ENCODE assay signal across 1 cellular context in the genomic region with DNA sequence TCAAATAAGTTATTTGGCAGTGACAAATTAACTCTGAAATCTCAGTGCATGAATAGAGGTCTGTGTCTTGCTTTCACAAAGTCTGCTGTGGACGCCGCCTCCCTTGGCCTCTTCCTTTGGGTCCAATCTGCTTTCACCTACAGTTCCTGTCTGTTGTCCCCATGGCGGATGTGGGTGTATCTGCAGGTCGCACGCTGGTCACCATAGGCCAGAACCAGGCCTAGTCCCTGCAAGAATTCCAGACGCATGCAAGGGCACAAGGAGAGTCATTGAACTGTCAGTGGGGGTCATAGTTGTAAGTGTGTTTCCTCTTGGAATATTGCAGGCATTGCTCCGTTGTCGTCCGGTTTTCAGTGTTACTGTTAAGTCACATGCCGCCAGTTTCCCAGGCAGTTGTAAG.
A peak's percentile ranks its signal among the peaks of the same experiment; 100 is the strongest.
TF ChIP-seq lines count a peak whose summit lies in the region.

No MANE protein-coding gene starts in this region.

TF ChIP-seq in HepG2, 621 proteins besides CTCF, POLR2A, EP300 and RAD21 (continued from another document and continues in another):
- TF ChIP-seq, protein P1, sequence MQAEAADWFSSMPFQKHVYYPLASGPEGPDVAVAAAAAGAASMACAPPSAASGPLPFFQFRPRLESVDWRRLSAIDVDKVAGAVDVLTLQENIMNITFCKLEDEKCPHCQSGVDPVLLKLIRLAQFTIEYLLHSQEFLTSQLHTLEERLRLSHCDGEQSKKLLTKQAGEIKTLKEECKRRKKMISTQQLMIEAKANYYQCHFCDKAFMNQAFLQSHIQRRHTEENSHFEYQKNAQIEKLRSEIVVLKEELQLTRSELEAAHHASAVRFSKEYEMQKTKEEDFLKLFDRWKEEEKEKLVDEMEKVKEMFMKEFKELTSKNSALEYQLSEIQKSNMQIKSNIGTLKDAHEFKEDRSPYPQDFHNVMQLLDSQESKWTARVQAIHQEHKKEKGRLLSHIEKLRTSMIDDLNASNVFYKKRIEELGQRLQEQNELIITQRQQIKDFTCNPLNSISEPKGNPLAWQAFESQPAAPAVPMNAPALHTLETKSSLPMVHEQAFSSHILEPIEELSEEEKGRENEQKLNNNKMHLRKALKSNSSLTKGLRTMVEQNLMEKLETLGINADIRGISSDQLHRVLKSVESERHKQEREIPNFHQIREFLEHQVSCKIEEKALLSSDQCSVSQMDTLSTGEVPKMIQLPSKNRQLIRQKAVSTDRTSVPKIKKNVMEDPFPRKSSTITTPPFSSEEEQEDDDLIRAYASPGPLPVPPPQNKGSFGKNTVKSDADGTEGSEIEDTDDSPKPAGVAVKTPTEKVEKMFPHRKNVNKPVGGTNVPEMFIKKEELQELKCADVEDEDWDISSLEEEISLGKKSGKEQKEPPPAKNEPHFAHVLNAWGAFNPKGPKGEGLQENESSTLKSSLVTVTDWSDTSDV (CRISPR knock-in tag; IDR thresholded peaks at IDR 0.05) = no peak
- TF ChIP-seq, protein P2, sequence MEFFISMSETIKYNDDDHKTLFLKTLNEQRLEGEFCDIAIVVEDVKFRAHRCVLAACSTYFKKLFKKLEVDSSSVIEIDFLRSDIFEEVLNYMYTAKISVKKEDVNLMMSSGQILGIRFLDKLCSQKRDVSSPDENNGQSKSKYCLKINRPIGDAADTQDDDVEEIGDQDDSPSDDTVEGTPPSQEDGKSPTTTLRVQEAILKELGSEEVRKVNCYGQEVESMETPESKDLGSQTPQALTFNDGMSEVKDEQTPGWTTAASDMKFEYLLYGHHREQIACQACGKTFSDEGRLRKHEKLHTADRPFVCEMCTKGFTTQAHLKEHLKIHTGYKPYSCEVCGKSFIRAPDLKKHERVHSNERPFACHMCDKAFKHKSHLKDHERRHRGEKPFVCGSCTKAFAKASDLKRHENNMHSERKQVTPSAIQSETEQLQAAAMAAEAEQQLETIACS (CRISPR knock-in tag; IDR thresholded peaks at IDR 0.05) = no peak
- TF ChIP-seq, protein P3, sequence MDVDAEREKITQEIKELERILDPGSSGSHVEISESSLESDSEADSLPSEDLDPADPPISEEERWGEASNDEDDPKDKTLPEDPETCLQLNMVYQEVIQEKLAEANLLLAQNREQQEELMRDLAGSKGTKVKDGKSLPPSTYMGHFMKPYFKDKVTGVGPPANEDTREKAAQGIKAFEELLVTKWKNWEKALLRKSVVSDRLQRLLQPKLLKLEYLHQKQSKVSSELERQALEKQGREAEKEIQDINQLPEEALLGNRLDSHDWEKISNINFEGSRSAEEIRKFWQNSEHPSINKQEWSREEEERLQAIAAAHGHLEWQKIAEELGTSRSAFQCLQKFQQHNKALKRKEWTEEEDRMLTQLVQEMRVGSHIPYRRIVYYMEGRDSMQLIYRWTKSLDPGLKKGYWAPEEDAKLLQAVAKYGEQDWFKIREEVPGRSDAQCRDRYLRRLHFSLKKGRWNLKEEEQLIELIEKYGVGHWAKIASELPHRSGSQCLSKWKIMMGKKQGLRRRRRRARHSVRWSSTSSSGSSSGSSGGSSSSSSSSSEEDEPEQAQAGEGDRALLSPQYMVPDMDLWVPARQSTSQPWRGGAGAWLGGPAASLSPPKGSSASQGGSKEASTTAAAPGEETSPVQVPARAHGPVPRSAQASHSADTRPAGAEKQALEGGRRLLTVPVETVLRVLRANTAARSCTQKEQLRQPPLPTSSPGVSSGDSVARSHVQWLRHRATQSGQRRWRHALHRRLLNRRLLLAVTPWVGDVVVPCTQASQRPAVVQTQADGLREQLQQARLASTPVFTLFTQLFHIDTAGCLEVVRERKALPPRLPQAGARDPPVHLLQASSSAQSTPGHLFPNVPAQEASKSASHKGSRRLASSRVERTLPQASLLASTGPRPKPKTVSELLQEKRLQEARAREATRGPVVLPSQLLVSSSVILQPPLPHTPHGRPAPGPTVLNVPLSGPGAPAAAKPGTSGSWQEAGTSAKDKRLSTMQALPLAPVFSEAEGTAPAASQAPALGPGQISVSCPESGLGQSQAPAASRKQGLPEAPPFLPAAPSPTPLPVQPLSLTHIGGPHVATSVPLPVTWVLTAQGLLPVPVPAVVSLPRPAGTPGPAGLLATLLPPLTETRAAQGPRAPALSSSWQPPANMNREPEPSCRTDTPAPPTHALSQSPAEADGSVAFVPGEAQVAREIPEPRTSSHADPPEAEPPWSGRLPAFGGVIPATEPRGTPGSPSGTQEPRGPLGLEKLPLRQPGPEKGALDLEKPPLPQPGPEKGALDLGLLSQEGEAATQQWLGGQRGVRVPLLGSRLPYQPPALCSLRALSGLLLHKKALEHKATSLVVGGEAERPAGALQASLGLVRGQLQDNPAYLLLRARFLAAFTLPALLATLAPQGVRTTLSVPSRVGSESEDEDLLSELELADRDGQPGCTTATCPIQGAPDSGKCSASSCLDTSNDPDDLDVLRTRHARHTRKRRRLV (CRISPR knock-in tag; IDR thresholded peaks at IDR 0.05) = no peak
- TF ChIP-seq ZNF703 (CRISPR knock-in tag; IDR thresholded peaks at IDR 0.05; ENCODE audit: borderline replicate concordance) = no peak
- no peak for TF ChIP-seq ZKSCAN5 (CRISPR knock-in tag; IDR thresholded peaks at IDR 0.05)
- TF ChIP-seq ELF1 (CRISPR knock-in tag; IDR thresholded peaks at IDR 0.05) = no peak; the same call in 1 of the 2 replicates
- TF ChIP-seq U2AF1 (optimal IDR thresholded peaks at IDR 0.05; ENCODE audit: low read depth, low read length) = no peak
- TF ChIP-seq ZNF780A (CRISPR knock-in tag; IDR thresholded peaks at IDR 0.05) = no peak
- TF ChIP-seq, protein P4, sequence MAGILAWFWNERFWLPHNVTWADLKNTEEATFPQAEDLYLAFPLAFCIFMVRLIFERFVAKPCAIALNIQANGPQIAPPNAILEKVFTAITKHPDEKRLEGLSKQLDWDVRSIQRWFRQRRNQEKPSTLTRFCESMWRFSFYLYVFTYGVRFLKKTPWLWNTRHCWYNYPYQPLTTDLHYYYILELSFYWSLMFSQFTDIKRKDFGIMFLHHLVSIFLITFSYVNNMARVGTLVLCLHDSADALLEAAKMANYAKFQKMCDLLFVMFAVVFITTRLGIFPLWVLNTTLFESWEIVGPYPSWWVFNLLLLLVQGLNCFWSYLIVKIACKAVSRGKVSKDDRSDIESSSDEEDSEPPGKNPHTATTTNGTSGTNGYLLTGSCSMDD (CRISPR knock-in tag; IDR thresholded peaks at IDR 0.05) = no peak
- no peak for TF ChIP-seq CC2D1A (CRISPR knock-in tag; IDR thresholded peaks at IDR 0.05)
- no peak for TF ChIP-seq SP4 (CRISPR knock-in tag; IDR thresholded peaks at IDR 0.05)
- TF ChIP-seq CREM (IDR thresholded peaks at IDR 0.05) = no peak; the same call in 1 of the 2 replicates
- TF ChIP-seq CREM (CRISPR knock-in tag; IDR thresholded peaks at IDR 0.05) = no peak
- no peak for TF ChIP-seq CBX2 (IDR thresholded peaks at IDR 0.05; ENCODE audit: low read depth, low read length)
- no peak for TF ChIP-seq CBX2 (CRISPR knock-in tag; IDR thresholded peaks at IDR 0.05; ENCODE audit: low read depth)
- TF ChIP-seq, protein P5, sequence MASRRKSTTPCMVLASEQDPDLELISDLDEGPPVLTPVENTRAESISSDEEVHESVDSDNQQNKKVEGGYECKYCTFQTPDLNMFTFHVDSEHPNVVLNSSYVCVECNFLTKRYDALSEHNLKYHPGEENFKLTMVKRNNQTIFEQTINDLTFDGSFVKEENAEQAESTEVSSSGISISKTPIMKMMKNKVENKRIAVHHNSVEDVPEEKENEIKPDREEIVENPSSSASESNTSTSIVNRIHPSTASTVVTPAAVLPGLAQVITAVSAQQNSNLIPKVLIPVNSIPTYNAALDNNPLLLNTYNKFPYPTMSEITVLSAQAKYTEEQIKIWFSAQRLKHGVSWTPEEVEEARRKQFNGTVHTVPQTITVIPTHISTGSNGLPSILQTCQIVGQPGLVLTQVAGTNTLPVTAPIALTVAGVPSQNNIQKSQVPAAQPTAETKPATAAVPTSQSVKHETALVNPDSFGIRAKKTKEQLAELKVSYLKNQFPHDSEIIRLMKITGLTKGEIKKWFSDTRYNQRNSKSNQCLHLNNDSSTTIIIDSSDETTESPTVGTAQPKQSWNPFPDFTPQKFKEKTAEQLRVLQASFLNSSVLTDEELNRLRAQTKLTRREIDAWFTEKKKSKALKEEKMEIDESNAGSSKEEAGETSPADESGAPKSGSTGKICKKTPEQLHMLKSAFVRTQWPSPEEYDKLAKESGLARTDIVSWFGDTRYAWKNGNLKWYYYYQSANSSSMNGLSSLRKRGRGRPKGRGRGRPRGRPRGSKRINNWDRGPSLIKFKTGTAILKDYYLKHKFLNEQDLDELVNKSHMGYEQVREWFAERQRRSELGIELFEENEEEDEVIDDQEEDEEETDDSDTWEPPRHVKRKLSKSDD (CRISPR knock-in tag; IDR thresholded peaks at IDR 0.05; ENCODE audit: low read depth) = no peak
- TF ChIP-seq SNAPC2 (CRISPR knock-in tag; IDR thresholded peaks at IDR 0.05) = no peak
- TF ChIP-seq, protein P6, sequence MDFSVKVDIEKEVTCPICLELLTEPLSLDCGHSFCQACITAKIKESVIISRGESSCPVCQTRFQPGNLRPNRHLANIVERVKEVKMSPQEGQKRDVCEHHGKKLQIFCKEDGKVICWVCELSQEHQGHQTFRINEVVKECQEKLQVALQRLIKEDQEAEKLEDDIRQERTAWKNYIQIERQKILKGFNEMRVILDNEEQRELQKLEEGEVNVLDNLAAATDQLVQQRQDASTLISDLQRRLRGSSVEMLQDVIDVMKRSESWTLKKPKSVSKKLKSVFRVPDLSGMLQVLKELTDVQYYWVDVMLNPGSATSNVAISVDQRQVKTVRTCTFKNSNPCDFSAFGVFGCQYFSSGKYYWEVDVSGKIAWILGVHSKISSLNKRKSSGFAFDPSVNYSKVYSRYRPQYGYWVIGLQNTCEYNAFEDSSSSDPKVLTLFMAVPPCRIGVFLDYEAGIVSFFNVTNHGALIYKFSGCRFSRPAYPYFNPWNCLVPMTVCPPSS (IDR thresholded peaks at IDR 0.05) = no peak
- TF ChIP-seq MXI1 (IDR thresholded peaks at IDR 0.05; ENCODE audit: borderline replicate concordance, low read depth, low read length) = peak; percentile 84; the same call in 1 of the 3 replicates
- no peak for TF ChIP-seq ZNF530 (CRISPR knock-in tag; IDR thresholded peaks at IDR 0.05; ENCODE audit: low read depth)
- 0 out of 2 replicates have a peak, but pooled peaks have one; percentile 46 for TF ChIP-seq ZNF547 (CRISPR knock-in tag; IDR thresholded peaks at IDR 0.05)
- TF ChIP-seq, protein P7, sequence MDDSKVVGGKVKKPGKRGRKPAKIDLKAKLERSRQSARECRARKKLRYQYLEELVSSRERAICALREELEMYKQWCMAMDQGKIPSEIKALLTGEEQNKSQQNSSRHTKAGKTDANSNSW (CRISPR knock-in tag; IDR thresholded peaks at IDR 0.05; ENCODE audit: borderline replicate concordance) = no peak
- TF ChIP-seq KLF11 (CRISPR knock-in tag; IDR thresholded peaks at IDR 0.05) = no peak
- TF ChIP-seq SAP130 (CRISPR knock-in tag; IDR thresholded peaks at IDR 0.05; ENCODE audit: low read depth) = peak; percentile 89
- TF ChIP-seq, protein P8, sequence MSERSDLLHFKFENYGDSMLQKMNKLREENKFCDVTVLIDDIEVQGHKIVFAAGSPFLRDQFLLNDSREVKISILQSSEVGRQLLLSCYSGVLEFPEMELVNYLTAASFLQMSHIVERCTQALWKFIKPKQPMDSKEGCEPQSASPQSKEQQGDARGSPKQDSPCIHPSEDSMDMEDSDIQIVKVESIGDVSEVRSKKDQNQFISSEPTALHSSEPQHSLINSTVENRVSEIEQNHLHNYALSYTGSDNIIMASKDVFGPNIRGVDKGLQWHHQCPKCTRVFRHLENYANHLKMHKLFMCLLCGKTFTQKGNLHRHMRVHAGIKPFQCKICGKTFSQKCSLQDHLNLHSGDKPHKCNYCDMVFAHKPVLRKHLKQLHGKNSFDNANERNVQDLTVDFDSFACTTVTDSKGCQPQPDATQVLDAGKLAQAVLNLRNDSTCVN (CRISPR knock-in tag; IDR thresholded peaks at IDR 0.05; ENCODE audit: borderline replicate concordance) = no peak
- no peak for TF ChIP-seq ZFP82 (CRISPR knock-in tag; IDR thresholded peaks at IDR 0.05; ENCODE audit: borderline replicate concordance)
- TF ChIP-seq, protein P9, sequence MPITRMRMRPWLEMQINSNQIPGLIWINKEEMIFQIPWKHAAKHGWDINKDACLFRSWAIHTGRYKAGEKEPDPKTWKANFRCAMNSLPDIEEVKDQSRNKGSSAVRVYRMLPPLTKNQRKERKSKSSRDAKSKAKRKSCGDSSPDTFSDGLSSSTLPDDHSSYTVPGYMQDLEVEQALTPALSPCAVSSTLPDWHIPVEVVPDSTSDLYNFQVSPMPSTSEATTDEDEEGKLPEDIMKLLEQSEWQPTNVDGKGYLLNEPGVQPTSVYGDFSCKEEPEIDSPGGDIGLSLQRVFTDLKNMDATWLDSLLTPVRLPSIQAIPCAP (CRISPR knock-in tag; IDR thresholded peaks at IDR 0.05; ENCODE audit: low read depth) = no peak
- no peak for TF ChIP-seq ZNF282 (IDR thresholded peaks at IDR 0.05; ENCODE audit: partially characterized antibody)
- no peak for TF ChIP-seq ZNF772 (CRISPR knock-in tag; IDR thresholded peaks at IDR 0.05)
- no peak for TF ChIP-seq ZBTB1 (CRISPR knock-in tag; IDR thresholded peaks at IDR 0.05; ENCODE audit: borderline replicate concordance)
- no peak for TF ChIP-seq ZNF253 (CRISPR knock-in tag; IDR thresholded peaks at IDR 0.05; ENCODE audit: borderline replicate concordance)
- TF ChIP-seq ZSCAN21 (CRISPR knock-in tag; IDR thresholded peaks at IDR 0.05; ENCODE audit: borderline replicate concordance) = no peak
- no peak for TF ChIP-seq ZSCAN22 (CRISPR knock-in tag; IDR thresholded peaks at IDR 0.05)
- TF ChIP-seq TBL1XR1 (IDR thresholded peaks at IDR 0.05; ENCODE audit: borderline replicate concordance, low read length, partially characterized antibody) = no peak
- TF ChIP-seq ARNTL (CRISPR knock-in tag; IDR thresholded peaks at IDR 0.05) = 0 out of 2 replicates have a peak, but pooled peaks have one; percentile 41
- TF ChIP-seq, protein P10, sequence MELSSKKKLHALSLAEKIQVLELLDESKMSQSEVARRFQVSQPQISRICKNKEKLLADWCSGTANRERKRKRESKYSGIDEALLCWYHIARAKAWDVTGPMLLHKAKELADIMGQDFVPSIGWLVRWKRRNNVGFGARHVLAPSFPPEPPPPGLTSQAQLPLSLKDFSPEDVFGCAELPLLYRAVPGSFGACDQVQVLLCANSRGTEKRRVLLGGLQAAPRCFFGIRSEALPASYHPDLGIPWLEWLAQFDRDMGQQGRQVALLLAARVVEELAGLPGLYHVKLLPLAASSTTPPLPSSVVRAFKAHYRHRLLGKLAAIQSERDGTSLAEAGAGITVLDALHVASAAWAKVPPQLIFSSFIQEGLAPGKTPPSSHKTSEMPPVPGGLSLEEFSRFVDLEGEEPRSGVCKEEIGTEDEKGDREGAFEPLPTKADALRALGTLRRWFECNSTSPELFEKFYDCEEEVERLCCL (CRISPR knock-in tag; IDR thresholded peaks at IDR 0.05; ENCODE audit: borderline replicate concordance) = no peak
- TF ChIP-seq ZNF17 (CRISPR knock-in tag; IDR thresholded peaks at IDR 0.05) = no peak
- peak; percentile 90 for TF ChIP-seq TGIF2 (CRISPR knock-in tag; IDR thresholded peaks at IDR 0.05)
- TF ChIP-seq ZNF776 (CRISPR knock-in tag; IDR thresholded peaks at IDR 0.05) = no peak
- TF ChIP-seq, protein P11, sequence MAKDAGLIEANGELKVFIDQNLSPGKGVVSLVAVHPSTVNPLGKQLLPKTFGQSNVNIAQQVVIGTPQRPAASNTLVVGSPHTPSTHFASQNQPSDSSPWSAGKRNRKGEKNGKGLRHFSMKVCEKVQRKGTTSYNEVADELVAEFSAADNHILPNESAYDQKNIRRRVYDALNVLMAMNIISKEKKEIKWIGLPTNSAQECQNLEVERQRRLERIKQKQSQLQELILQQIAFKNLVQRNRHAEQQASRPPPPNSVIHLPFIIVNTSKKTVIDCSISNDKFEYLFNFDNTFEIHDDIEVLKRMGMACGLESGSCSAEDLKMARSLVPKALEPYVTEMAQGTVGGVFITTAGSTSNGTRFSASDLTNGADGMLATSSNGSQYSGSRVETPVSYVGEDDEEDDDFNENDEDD (CRISPR knock-in tag; IDR thresholded peaks at IDR 0.05; ENCODE audit: borderline replicate concordance) = peak; percentile 48; the same call in 1 of the 2 replicates
